Comparison of ENCODE assay signal across 9 cellular contexts in the genomic region with DNA sequence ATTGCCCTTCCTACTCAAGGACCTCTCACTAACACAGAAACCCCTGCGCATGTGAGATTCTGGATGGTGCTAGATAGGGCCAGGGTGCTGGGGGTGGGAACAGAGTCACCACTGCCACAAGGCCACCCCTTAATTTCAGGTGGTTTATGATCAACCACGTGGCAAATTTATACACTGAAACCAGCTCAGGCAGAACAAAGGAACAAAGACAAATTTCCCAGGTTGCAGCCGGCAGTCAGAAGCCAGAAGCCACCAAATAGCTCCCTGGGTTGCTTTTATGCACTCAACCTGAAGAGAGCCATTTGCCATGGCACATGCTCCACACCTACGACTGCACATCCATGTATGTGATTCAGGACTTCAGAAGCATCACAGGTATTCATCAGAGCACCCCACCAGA. TPM values are rescaled to one million over a fixed set of nuclear protein-coding genes. Genes with fewer than 3 reads are reported as not detected.
DNase-seq lines count a peak whose midpoint lies in the region; ATAC-seq, FAIRE-seq and TF ChIP-seq lines count a peak whose summit lies in the region.
"Had no signal": no experiment of that assay in that cellular context is flagged by ENCODE, and none has a peak within 500 bp of the region (broad histone marks: within the 10 kb centered on the region; RNA-seq: fewer than 3 reads in every experiment).

No MANE protein-coding gene starts in this region.

- no peak for DNase-seq in HFF-Myc (ENCODE audit: extremely low read depth, low read depth)
- DNase-seq in OCI-LY7 (ENCODE audit: low spot score) = peak; percentile 43
- no peak for DNase-seq in endothelial cell of umbilical vein (ENCODE audit: low read depth, low spot score)
- DNase-seq in NCI-H1436 (lab: John Stamatoyannopoulos, UW) = no peak
- DNase-seq in posterior cingulate gyrus = no peak
- DNase-seq in middle frontal gyrus (ENCODE audit: extremely low spot score, low spot score) = no peak
- DNase-seq in left lobe of liver (ENCODE audit: low spot score) = no peak

- CTCF ChIA-PET in OCI-LY7 (lab: Charles Lee; ENCODE audit: unreplicated experiment) = interaction anchor here (1.0 to 1.5 kb wide), 2 partner anchors 11 to 35 kb away, joined by 3 to 6 read pairs; no protein-coding TSS in a partner anchor
- CTCF ChIA-PET in endothelial cell of umbilical vein (lab: Charles Lee) = interaction anchor here (2.1 kb wide), 1 partner anchor 17 kb away, joined by 10 read pairs; no protein-coding TSS in a partner anchor

- H3K79me2 ChIP-seq in OCI-LY7 (ENCODE audit: insufficient read depth, low read depth, low read length) = peaks cover 71% of the 10 kb centered on the region
- H3K79me2 ChIP-seq in endothelial cell of umbilical vein (ENCODE audit: control insufficient read depth, insufficient read depth, low read length) = peaks cover 67% of the 10 kb centered on the region

- no peak for FAIRE-seq in endothelial cell of umbilical vein (lab: Jason Lieb, UNC)
- FAIRE-seq: keratinocyte had no signal

- H3K9me2 ChIP-seq in OCI-LY7 (ENCODE audit: insufficient read depth, low read length) = no peaks in the 10 kb centered on the region

- peak; percentile 18 for ATAC-seq in GM18517 (IDR thresholded peaks at IDR 0.05; ENCODE audit: unreplicated experiment)
- no peak for ATAC-seq in left lobe of liver

- BruUV-seq in OCI-LY7 (replicated peaks; lab: Mats Ljungman, UMichigan) (no TSS peak), endothelial cell of umbilical vein (replicated peaks; lab: Mats Ljungman, UMichigan) (no TSS peak)

- H4K20me1 ChIP-seq in OCI-LY7 (ENCODE audit: insufficient read depth, low read length) = peaks cover 39% of the 10 kb centered on the region
- peaks cover 14% of the 10 kb centered on the region for H4K20me1 ChIP-seq in endothelial cell of umbilical vein (replicated peaks; ENCODE audit: control insufficient read depth, extremely low read depth, insufficient read depth, low read length)

- peak overlapping the region; percentile 29 for H3K9ac ChIP-seq in endothelial cell of umbilical vein (replicated peaks; ENCODE audit: extremely low read depth, insufficient read depth, low read length)

- H3K4me1 ChIP-seq in OCI-LY7 (ENCODE audit: insufficient read depth, low read length, poor library complexity, severe bottlenecking) = peaks cover 75% of the 10 kb centered on the region
- peaks cover 63% of the 10 kb centered on the region for H3K4me1 ChIP-seq in endothelial cell of umbilical vein (ENCODE audit: control insufficient read depth, extremely low read depth, insufficient read depth, low read length)

- H2AFZ ChIP-seq in OCI-LY7 (ENCODE audit: low read length) (no peak overlapping the region), endothelial cell of umbilical vein (ENCODE audit: low read depth, low read length) (no peak overlapping the region)

- POLR2A ChIA-PET in OCI-LY7 (lab: Charles Lee) = interaction anchor here (1.4 to 1.9 kb wide), 3 partner anchors 11 to 54 kb away, joined by 4 to 8 read pairs (median 4); no protein-coding TSS in a partner anchor
- POLR2A ChIA-PET in endothelial cell of umbilical vein (lab: Charles Lee) = no interaction called here

- TF ChIP-seq POLR2A in endothelial cell of umbilical vein (IDR thresholded peaks at IDR 0.05; ENCODE audit: low read depth, low read length) = no peak

- peak overlapping the region; percentile 89 for H3K4me2 ChIP-seq in OCI-LY7 (ENCODE audit: low read length)
- H3K4me2 ChIP-seq in endothelial cell of umbilical vein (ENCODE audit: insufficient read depth, low read length) = peak overlapping the region; percentile 95

- intact Hi-C loops in OCI-LY7 (cut with micrococcal nuclease; ENCODE audit: unreplicated experiment) (loop anchor here (1.0 to 10.0 kb wide), 5 partner anchors 13 to 481 kb away; partner anchors contain the start of genes CCT6A and PSPH), endothelial cell of umbilical vein (cut with micrococcal nuclease) (loop anchor here (5.0 to 10.0 kb wide), 3 partner anchors 202 to 535 kb away; partner anchors contain the start of genes CHCHD2, LANCL2 and NIPSNAP2), posterior cingulate gyrus (cut with DNase I) (loop anchor here (10.0 kb wide), 1 partner anchor 205 kb away; the partner anchor contains the start of gene LANCL2)

- H3K27me3 ChIP-seq in endothelial cell of umbilical vein (ENCODE audit: control insufficient read depth in 2 of 2, insufficient read depth in 2 of 2, low read length in 2 of 2) = no peaks in the 10 kb centered on the region

- TF ChIP-seq CTCF in HFF-Myc (IDR thresholded peaks at IDR 0.05; ENCODE audit: low read depth, low read length, missing control alignments) (no peak), OCI-LY7 (conservative IDR thresholded peaks at IDR 0.05; ENCODE audit: low read length) (no peak), endothelial cell of umbilical vein (IDR thresholded peaks at IDR 0.05; ENCODE audit: extremely low read depth in 1 of 2, insufficient read depth in 1 of 2, low read depth in 1 of 2, low read length in 2 of 2) (no peak)

- no peaks in the 10 kb centered on the region for H3K9me1 ChIP-seq in endothelial cell of umbilical vein (replicated peaks; ENCODE audit: control insufficient read depth, extremely low read depth, insufficient read depth, low read length)

- H3K36me3 ChIP-seq in OCI-LY7 (ENCODE audit: insufficient read depth, low read length) (peaks cover 29% of the 10 kb centered on the region), endothelial cell of umbilical vein (ENCODE audit: control insufficient read depth in 2 of 2, extremely low read depth in 1 of 2, insufficient read depth in 2 of 2, low read length in 2 of 2) (peaks cover 0 to 3% of the 10 kb centered on the region in 2 experiments)

- H3K27ac ChIP-seq in OCI-LY7 (ENCODE audit: low read depth, low read length, poor library complexity, severe bottlenecking) (peak overlapping the region; percentile 60), endothelial cell of umbilical vein (ENCODE audit: insufficient read depth, low read depth, low read length) (peak overlapping the region; percentile 97)

- H3K4me3 ChIP-seq in HFF-Myc (replicated peaks; ENCODE audit: low read depth, low read length) = peak overlapping the region; percentile 14
- peak overlapping the region; percentile 95 for H3K4me3 ChIP-seq in OCI-LY7 (ENCODE audit: low read depth, low read length, poor library complexity, severe bottlenecking)
- H3K4me3 ChIP-seq in endothelial cell of umbilical vein (replicated peaks in 1 of 3; ENCODE audit: insufficient read depth in 1 of 3, low read depth in 1 of 3, low read length in 3 of 3) = no peak overlapping the region

- H3K9me3 ChIP-seq in OCI-LY7 (ENCODE audit: low read length) (no peaks in the 10 kb centered on the region), endothelial cell of umbilical vein (replicated peaks; ENCODE audit: control insufficient read depth, insufficient read depth, low read length) (no peaks in the 10 kb centered on the region)

- dilution Hi-C loops in endothelial cell of umbilical vein (cut with MboI; ENCODE audit: extremely low pct_ligation_motif_present, low sequenced_read_pairs) = no loop called here

TF ChIP-seq in endothelial cell of umbilical vein, 7 proteins besides CTCF, POLR2A, EP300 and RAD21:
- TF ChIP-seq, protein P1, sequence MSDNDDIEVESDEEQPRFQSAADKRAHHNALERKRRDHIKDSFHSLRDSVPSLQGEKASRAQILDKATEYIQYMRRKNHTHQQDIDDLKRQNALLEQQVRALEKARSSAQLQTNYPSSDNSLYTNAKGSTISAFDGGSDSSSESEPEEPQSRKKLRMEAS (IDR thresholded peaks at IDR 0.05; ENCODE audit: insufficient read depth, insufficient read length) = no peak
- TF ChIP-seq EZH2 (IDR thresholded peaks at IDR 0.05; ENCODE audit: borderline replicate concordance, low read depth, low read length, severe bottlenecking) (no peak), FOS (IDR thresholded peaks at IDR 0.05; ENCODE audit: borderline replicate concordance, insufficient read depth, low read length) (no peak), JUN (IDR thresholded peaks at IDR 0.05; ENCODE audit: borderline replicate concordance, insufficient read depth, insufficient read length, low read depth) (no peak), POLR2AphosphoS5 (IDR thresholded peaks at IDR 0.05; ENCODE audit: insufficient read depth, low read depth, low read length) (no peak), MYC (IDR thresholded peaks at IDR 0.05; ENCODE audit: low read depth, low read length) (no peak), GATA2 (IDR thresholded peaks at IDR 0.05; ENCODE audit: insufficient read depth, insufficient read length, low read depth, low read length) (no peak)

RNA-seq across cellular contexts. Expression of gene VOPP1, which starts 2.5 kb away (rescaled TPM):
- 66.9 and 68.8 TPM in 2 replicates for total RNA-seq in OCI-LY7 (2014; rRNA removed; shearing (Covaris generic))
- total RNA-seq in OCI-LY7 (2022) = 72.1 and 73.9 TPM in 2 replicates
- 154 and 159 TPM in 2 replicates for total RNA-seq in endothelial cell of umbilical vein
- 85.6 and 86.2 TPM in 2 replicates for polyA plus RNA-seq in endothelial cell of umbilical vein
- polyA plus RNA-seq in endothelial cell of umbilical vein (2011; cell fraction: cytosol; rRNA removed) = 75.4 and 78.2 TPM in 2 replicates
- 48.0 and 51.2 TPM in 2 replicates for polyA plus RNA-seq in endothelial cell of umbilical vein (2011; cell fraction: nucleus; rRNA removed)
- 105 and 140 TPM in 2 replicates for polyA plus RNA-seq in endothelial cell of umbilical vein (2012)
- 159 and 181 TPM in 2 replicates for polyA minus RNA-seq in endothelial cell of umbilical vein
- 29.9 TPM for polyA minus RNA-seq in endothelial cell of umbilical vein (2011; cell fraction: cytosol; rRNA and poly(A)+ RNA removed)
- polyA minus RNA-seq in endothelial cell of umbilical vein (2011; cell fraction: nucleus; rRNA and poly(A)+ RNA removed) = 54.7 and 67.8 TPM in 2 replicates
- 20.0 TPM for total RNA-seq in left lobe of liver

Comparison
In these comparisons a context has a peak if more than half of its experiments do, and no peak if none do; other contexts are left out.
1. H3K4me3 ChIP-seq: peak in HFF-Myc (single experiment) and OCI-LY7 (single experiment); none in endothelial cell of umbilical vein (0 of 3).